Comparison of ENCODE assay signal across 21 cellular contexts in the genomic region with DNA sequence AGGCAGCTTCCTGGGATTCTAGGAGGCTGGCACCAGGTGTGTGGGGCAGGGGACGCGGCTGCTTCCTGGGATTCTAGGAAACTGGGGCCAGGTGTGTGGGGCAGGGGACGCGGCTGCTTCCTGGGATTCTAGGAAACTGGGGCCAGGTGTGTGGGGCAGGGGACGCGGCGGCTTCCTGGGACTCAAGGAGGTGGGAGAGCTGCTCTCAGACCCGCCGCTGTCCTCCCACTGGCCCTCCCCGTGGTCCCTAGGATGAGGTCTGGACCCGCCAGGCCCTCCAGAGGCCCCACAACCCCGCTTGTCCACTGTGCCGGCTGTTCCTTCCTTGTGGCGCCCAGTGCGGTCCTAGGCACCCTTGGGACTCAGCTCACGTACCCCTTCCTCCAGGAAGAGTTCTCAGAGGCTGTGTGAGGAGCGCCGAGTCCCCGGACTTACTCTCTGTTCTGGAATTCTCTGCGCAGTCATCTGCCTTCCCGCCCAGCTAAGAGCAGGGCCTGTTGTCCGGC. TPM values are rescaled to one million over a fixed set of nuclear protein-coding genes. Genes with fewer than 3 reads are reported as not detected.
"Had no signal": no experiment of that assay in that cellular context is flagged by ENCODE, and none has a peak within 500 bp of the region (broad histone marks: within the 10 kb centered on the region; RNA-seq: fewer than 3 reads in every experiment).

No MANE protein-coding gene starts in this region.

- H3K27me3 ChIP-seq: hepatocyte had no signal

- H3K27ac ChIP-seq: coronary artery, epithelial cell of prostate, foreskin keratinocyte, psoas muscle, thoracic aorta, transverse colon had no signal

- H3K4me1 ChIP-seq: foreskin keratinocyte, psoas muscle had no signal

- H3K9me3 ChIP-seq: psoas muscle, thoracic aorta, transverse colon had no signal

- DNase-seq: effector CD8-positive, alpha-beta T cell; foreskin keratinocyte; head of caudate nucleus; mesendoderm; naive B cell; psoas muscle; retina; stimulated activated CD4-positive, alpha-beta T cell treated with anti-CD3 and anti-CD28 coated beads, Interleukin-2, amount 100 ng/mL, for 24 hours; stimulated activated CD4-positive, alpha-beta T cell treated with anti-CD3 and anti-CD28 coated beads, Interleukin-4, amount 100 ng/mL, for 4 hours; stimulated activated naive B cell treated with anti-CD40 and anti-IgM and Interleukin-4, amounts not matched to agents 10 μg/mL and 1 μg/mL and 100 μg/mL, for 72 hours; stimulated activated naive CD8-positive, alpha-beta T cell treated with anti-CD3 and anti-CD28 coated beads, Interleukin-15, amount 100 ng/mL, for 72 hours; transverse colon had no signal

- H3K36me3 ChIP-seq: thoracic aorta, transverse colon had no signal

- FAIRE-seq: endometrium had no signal

- ATAC-seq: foreskin keratinocyte; psoas muscle; stimulated activated naive B cell treated with anti-CD40 and anti-IgM and Interleukin-4, amounts not matched to agents 10 μg/mL and 1 μg/mL and 100 μg/mL, for 72 hours had no signal

- H3K4me3 ChIP-seq: coronary artery, hepatocyte, psoas muscle, thoracic aorta, transverse colon had no signal

RNA-seq across cellular contexts. Expression of a gene that starts 0.6 kb away (rescaled TPM):
- total RNA-seq: chondrocyte, foreskin keratinocyte, psoas muscle, sciatic nerve, skeletal muscle tissue, thoracic aorta had no signal
- polyA plus RNA-seq: foreskin keratinocyte had no signal

RNA-seq across cellular contexts. Expression of a gene that starts 38.4 kb away (rescaled TPM):
- total RNA-seq: psoas muscle, sciatic nerve, skeletal muscle tissue, subcutaneous adipose tissue, thoracic aorta had no signal
